16 cellular contexts compared by ENCODE assay signal in genomic region chr10:99412100-99412499, GRCh38. TPM values are rescaled to one million over a fixed set of nuclear protein-coding genes. Genes with fewer than 3 reads are reported as not detected.
A peak's percentile ranks its signal among the peaks of the same experiment; 100 is the strongest.
DNase-seq lines count a peak whose midpoint lies in the region; ATAC-seq and TF ChIP-seq lines count a peak whose summit lies in the region.
"Had no signal": no experiment of that assay in that cellular context is flagged by ENCODE, and none has a peak within 500 bp of the region (broad histone marks: within the 10 kb centered on the region; RNA-seq: fewer than 3 reads in every experiment).

No MANE protein-coding gene starts in this region.

- no peaks in the 10 kb centered on the region for H3K9me3 ChIP-seq in cardiac muscle cell (ENCODE audit: low read depth)
- no peaks in the 10 kb centered on the region for H3K9me3 ChIP-seq in mucosa of descending colon
- H3K9me3 ChIP-seq: sigmoid colon, testis had no signal

- DNase-seq in GM06990 (ENCODE audit: extremely low read depth, insufficient read length) (no peak), HT-29 (ENCODE audit: low spot score) (peak; percentile 42), cardiac muscle cell (ENCODE audit: low read depth in 1 of 2, low spot score in 1 of 2) (no peak), mucosa of descending colon (peak in 1 of 3 donors; percentile 35), COR-L47 (lab: John Stamatoyannopoulos, UW) (no peak), erythroblast (lab: John Stamatoyannopoulos, UW) (no peak), Ammon's horn (ENCODE audit: low spot score) (no peak)
- no peak for DNase-seq in stimulated activated CD4-positive, alpha-beta T cell treated with anti-CD3 and anti-CD28 coated beads, Interleukin-4, amount 100 ng/mL, for 4 hours
- DNase-seq: activated naive CD8-positive, alpha-beta T cell treated with anti-CD3 and anti-CD28 coated beads, Interleukin-2, amount 10 ng/mL, durations not matched to agents 7 days and 5 days; DMS153; NCI-H1105; NCI-H2081; sigmoid colon; stimulated activated naive B cell treated with anti-CD40 and anti-IgM and Interleukin-4, amounts not matched to agents 10 μg/mL and 1 μg/mL and 100 μg/mL, for 72 hours; testis had no signal

- peak; percentile 17 for TF ChIP-seq CTCF in GM06990 (IDR thresholded peaks at IDR 0.05; ENCODE audit: insufficient read depth, low read length, poor library complexity, severe bottlenecking)
- no peak for TF ChIP-seq CTCF in cardiac muscle cell (IDR thresholded peaks at IDR 0.05; ENCODE audit: low read depth, low read length)
- TF ChIP-seq CTCF in mucosa of descending colon (IDR thresholded peaks at IDR 0.05), result no peak

- intact Hi-C loops in mucosa of descending colon (cut with DNase I, micrococcal nuclease), result no loop called here

- H3K36me3 ChIP-seq in GM06990 (ENCODE audit: control insufficient read depth, insufficient read depth, low read length), result no peaks in the 10 kb centered on the region; the same call in 1 of the 2 replicates
- H3K36me3 ChIP-seq in cardiac muscle cell, result no peaks in the 10 kb centered on the region
- H3K36me3 ChIP-seq in mucosa of descending colon (ENCODE audit: low read depth), result no peaks in the 10 kb centered on the region

- peak overlapping the region; percentile 27 for H3K27ac ChIP-seq in cardiac muscle cell
- H3K27ac ChIP-seq: sigmoid colon, testis had no signal

- H3K4me1 ChIP-seq in cardiac muscle cell (ENCODE audit: low read depth) (peaks cover 3% of the 10 kb centered on the region), mucosa of descending colon (ENCODE audit: low read depth) (no peaks in the 10 kb centered on the region)
- H3K4me1 ChIP-seq: sigmoid colon, testis had no signal

- TF ChIP-seq POLR2A in erythroblast (IDR thresholded peaks at IDR 0.05; ENCODE audit: low read length), result no peak

- no peaks in the 10 kb centered on the region for H3K27me3 ChIP-seq in GM06990 (replicated peaks; ENCODE audit: control insufficient read depth, insufficient read depth, low read length)
- no peaks in the 10 kb centered on the region for H3K27me3 ChIP-seq in cardiac muscle cell
- H3K27me3 ChIP-seq: sigmoid colon, testis had no signal

- H3K4me3 ChIP-seq in GM06990 (replicated peaks; ENCODE audit: low read depth, low read length) (no peak overlapping the region), cardiac muscle cell (no peak overlapping the region), mucosa of descending colon (no peak overlapping the region)
- H3K4me3 ChIP-seq: lung, sigmoid colon, testis had no signal

- peak; percentile 75 for ATAC-seq in mucosa of descending colon
- ATAC-seq: stimulated activated naive B cell treated with anti-CD40 and anti-IgM and Interleukin-4, amounts not matched to agents 10 μg/mL and 1 μg/mL and 100 μg/mL, for 72 hours had no signal

RNA-seq across cellular contexts. Expression of gene GOT1, which starts 18.3 kb away (rescaled TPM):
- total RNA-seq in HT-29 (2014; rRNA removed; shearing (Covaris generic)), result 34.7 and 38.5 TPM in 2 replicates
- total RNA-seq in cardiac muscle cell (114 and 142 TPM in 2 replicates), mucosa of descending colon (100 to 1,000 TPM in 2 of 3 donors, 10 to 100 TPM in 1; 56.7 to 105 (median 101) TPM)
- 243 and 245 TPM in 2 replicates for polyA plus RNA-seq in cardiac muscle cell
